16 cellular contexts compared by ENCODE assay signal in the genomic region with DNA sequence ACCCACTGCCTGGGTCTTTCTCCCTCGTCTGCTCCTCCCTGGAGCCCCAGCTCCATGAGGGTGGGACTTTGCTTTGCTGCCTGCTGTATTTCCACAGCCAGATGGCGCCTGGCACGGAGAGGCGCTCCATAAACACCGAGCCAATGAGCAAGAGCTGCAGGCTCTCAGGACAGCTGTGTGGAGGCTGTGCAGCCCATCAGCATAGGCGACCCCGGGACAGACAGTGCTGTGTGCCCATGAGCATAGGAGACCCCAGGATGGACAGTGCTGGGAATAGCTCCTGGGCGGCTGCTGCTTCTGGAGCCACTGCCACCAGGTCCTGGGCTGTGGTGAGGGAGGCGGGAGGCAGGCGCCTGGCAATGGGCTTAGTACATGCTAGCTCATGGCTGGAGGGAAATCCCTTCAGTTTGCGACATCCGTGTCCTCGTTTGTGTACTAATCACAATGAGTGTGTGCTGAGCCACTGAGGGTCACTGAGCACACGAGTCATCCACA. TPM values are rescaled to one million over a fixed set of nuclear protein-coding genes. Genes with fewer than 3 reads are reported as not detected.
DNase-seq lines count a peak whose midpoint lies in the region; ATAC-seq and TF ChIP-seq lines count a peak whose summit lies in the region.
"Had no signal": no experiment of that assay in that cellular context is flagged by ENCODE, and none has a peak within 500 bp of the region (broad histone marks: within the 10 kb centered on the region; RNA-seq: fewer than 3 reads in every experiment).

No MANE protein-coding gene starts in this region.

- no peak overlapping the region for H3K23ac ChIP-seq in IMR-90 (ENCODE audit: low read depth, low read length)
- no peak overlapping the region for H3K23ac ChIP-seq in mesendoderm (ENCODE audit: low read length)

- H3K4me2 ChIP-seq in IMR-90 (ENCODE audit: low read depth, low read length) (no peak overlapping the region), mesendoderm (ENCODE audit: low read length) (no peak overlapping the region), smooth muscle cell (no peak overlapping the region)

- intact Hi-C loops in IMR-90 (cut with micrococcal nuclease) (no loop called here), dorsolateral prefrontal cortex (cut with DNase I) (loop anchor here in 1 of 2 donors (2.0 kb wide), 1 partner anchor 71 kb away; no protein-coding TSS in a partner anchor)

- H2AFZ ChIP-seq in IMR-90 (replicated peaks; ENCODE audit: low read length, poor library complexity): no peak overlapping the region
- no peak overlapping the region for H2AFZ ChIP-seq in smooth muscle cell (ENCODE audit: low read depth)

- H3K9me1 ChIP-seq in IMR-90 (ENCODE audit: insufficient read depth, low read length): no peaks in the 10 kb centered on the region; the same call in 1 of the 2 replicates

- H2AK9ac ChIP-seq in IMR-90 (replicated peaks; ENCODE audit: low read depth, low read length, poor library complexity): no peak overlapping the region

- H3K9ac ChIP-seq in IMR-90 (ENCODE audit: low read depth, low read length) (no peak overlapping the region), mesendoderm (ENCODE audit: low read length) (no peak overlapping the region), smooth muscle cell (ENCODE audit: low read depth) (no peak overlapping the region)

- no peak overlapping the region for H4K91ac ChIP-seq in IMR-90 (ENCODE audit: insufficient read depth, low read depth, low read length)

- H3K4me1 ChIP-seq in IMR-90 (ENCODE audit: control insufficient read depth, insufficient read depth, low read length) (no peaks in the 10 kb centered on the region), mesendoderm (ENCODE audit: control insufficient read depth, low read depth, low read length) (no peaks in the 10 kb centered on the region), smooth muscle cell (ENCODE audit: low read depth) (no peaks in the 10 kb centered on the region)

- H4K20me1 ChIP-seq in IMR-90 (ENCODE audit: insufficient read depth, low read length): no peaks in the 10 kb centered on the region
- H4K20me1 ChIP-seq in smooth muscle cell (ENCODE audit: low read depth): no peaks in the 10 kb centered on the region

- no peaks in the 10 kb centered on the region for H3K9me3 ChIP-seq in IMR-90 (ENCODE audit: control insufficient read depth, insufficient read depth, low read length)
- H3K9me3 ChIP-seq in smooth muscle cell (replicated peaks; ENCODE audit: low read depth): no peaks in the 10 kb centered on the region

- CTCF ChIA-PET in IMR-90 (lab: Yijun Ruan, JAX): interaction anchor here (0.5 to 1.1 kb wide), 2 partner anchors 18 to 30 kb away, joined by 3 read pairs; a partner anchor contains a TSS

- no peak overlapping the region for H3K27ac ChIP-seq in IMR-90 (ENCODE audit: insufficient read depth, low read length)
- peak overlapping the region in 44 of 59 donors; percentile 8 to 87 (median 60) for H3K27ac ChIP-seq in dorsolateral prefrontal cortex
- no peak overlapping the region for H3K27ac ChIP-seq in mesendoderm (ENCODE audit: low read depth, low read length)
- no peak overlapping the region for H3K27ac ChIP-seq in smooth muscle cell (ENCODE audit: low read depth)

- no peak for TF ChIP-seq POLR2A in IMR-90 (IDR thresholded peaks at IDR 0.05; ENCODE audit: low read depth, low read length)

- in situ Hi-C loops in IMR-90 (cut with MboI; ENCODE audit: low sequenced_read_pairs): no loop called here

- H3F3A ChIP-seq in smooth muscle cell (ENCODE audit: low read depth): no peaks in the 10 kb centered on the region

- H2BK20ac ChIP-seq in IMR-90 (ENCODE audit: low read depth, low read length): no peak overlapping the region

- TF ChIP-seq CTCF in IMR-90 (conservative IDR thresholded peaks at IDR 0.05; ENCODE audit: low read depth, low read length) (no peak), dorsolateral prefrontal cortex (IDR thresholded peaks at IDR 0.05 in 54 of 56, conservative IDR thresholded peaks at IDR 0.05 in 2 of 56; ENCODE audit: low read depth in 1 of 56, partially characterized antibody in 56 of 56) (peak in 44 of 56 donors; percentile 8 to 67 (median 40)), smooth muscle cell (IDR thresholded peaks at IDR 0.05; ENCODE audit: borderline replicate concordance, insufficient read depth, poor library complexity, severe bottlenecking) (no peak)

- H2AK5ac ChIP-seq in IMR-90 (ENCODE audit: low read depth, low read length) (no peak overlapping the region), mesendoderm (ENCODE audit: low read length) (no peak overlapping the region)

- no peak for TF ChIP-seq RAD21 in IMR-90 (IDR thresholded peaks at IDR 0.05; ENCODE audit: low read length)

- H3K4ac ChIP-seq in IMR-90 (ENCODE audit: low read depth, low read length): no peak overlapping the region
- no peak overlapping the region for H3K4ac ChIP-seq in mesendoderm (ENCODE audit: low read depth, low read length)

- no peak overlapping the region for H3K56ac ChIP-seq in IMR-90 (ENCODE audit: extremely low read depth, insufficient read depth, low read length)
- H3K56ac ChIP-seq in mesendoderm (ENCODE audit: low read length): no peak overlapping the region

- no peak overlapping the region for H3K18ac ChIP-seq in IMR-90 (ENCODE audit: low read depth, low read length)
- H3K18ac ChIP-seq in mesendoderm (ENCODE audit: low read length): no peak overlapping the region

- H4K8ac ChIP-seq in IMR-90 (ENCODE audit: low read depth in 2 of 2, low read length in 2 of 2) (no peak overlapping the region), mesendoderm (ENCODE audit: low read depth, low read length) (no peak overlapping the region)

- no peak overlapping the region for H2BK15ac ChIP-seq in IMR-90 (ENCODE audit: low read depth, low read length)
- no peak overlapping the region for H2BK15ac ChIP-seq in mesendoderm (replicated peaks; ENCODE audit: low read depth)

- dilution Hi-C loops in IMR-90 (cut with HindIII; ENCODE audit: low sequenced_read_pairs, unreplicated experiment): no loop called here

- H3K36me3 ChIP-seq in IMR-90 (ENCODE audit: control insufficient read depth, insufficient read depth, low read length) (peaks cover 57% of the 10 kb centered on the region), mesendoderm (ENCODE audit: control insufficient read depth, insufficient read depth, low read length) (peaks cover 5% of the 10 kb centered on the region), smooth muscle cell (ENCODE audit: low read depth) (no peaks in the 10 kb centered on the region)

- no peaks in the 10 kb centered on the region for H3K79me2 ChIP-seq in mesendoderm (ENCODE audit: control insufficient read depth, insufficient read depth, low read length)
- H3K79me2 ChIP-seq in smooth muscle cell (ENCODE audit: low read depth): no peaks in the 10 kb centered on the region

- WGBS in IMR-90 (ENCODE audit: extremely low coverage in 2 of 2, insufficient read length in 1 of 2), 2 experiments: 82% methylated on average over 7 of the region's 14 CpGs; no CpG with 5 or more reads in 1 of the 2 experiments
- no CpG with 5 or more reads among the region's 14 CpGs for WGBS in mesendoderm (ENCODE audit: extremely low coverage, insufficient coverage, low lambda C conversion rate)
- 89% methylated on average over 14 of the region's 14 CpGs for WGBS in smooth muscle cell (ENCODE audit: low lambda C conversion rate)

- H3K14ac ChIP-seq in IMR-90 (replicated peaks; ENCODE audit: low read depth, low read length): no peak overlapping the region

- POLR2A ChIA-PET in IMR-90 (lab: Charles Lee; ENCODE audit: unreplicated experiment): no interaction called here

- no TSS peak for BruUV-seq in IMR-90 (replicated peaks; lab: Mats Ljungman, UMichigan)

- H3K4me3 ChIP-seq in IMR-90 (ENCODE audit: insufficient read depth, low read depth, low read length): no peak overlapping the region
- H3K4me3 ChIP-seq in dorsolateral prefrontal cortex: no peak overlapping the region
- no peak overlapping the region for H3K4me3 ChIP-seq in mesendoderm (ENCODE audit: low read length)
- H3K4me3 ChIP-seq in smooth muscle cell: no peak overlapping the region

- H4K5ac ChIP-seq in IMR-90 (ENCODE audit: low read depth, low read length) (no peak overlapping the region), mesendoderm (ENCODE audit: low read length) (no peak overlapping the region)

- H3K79me1 ChIP-seq in IMR-90 (ENCODE audit: low read depth in 1 of 2, low read length in 2 of 2): no peaks in the 10 kb centered on the region
- H3K79me1 ChIP-seq in mesendoderm (ENCODE audit: low read length): no peaks in the 10 kb centered on the region

- H2BK120ac ChIP-seq in IMR-90 (ENCODE audit: low read depth, low read length): no peak overlapping the region
- no peak overlapping the region for H2BK120ac ChIP-seq in mesendoderm (ENCODE audit: low read depth, low read length)

- no peaks in the 10 kb centered on the region for H3K27me3 ChIP-seq in IMR-90 (ENCODE audit: control insufficient read depth, insufficient read depth, low read length)
- no peaks in the 10 kb centered on the region for H3K27me3 ChIP-seq in dorsolateral prefrontal cortex
- H3K27me3 ChIP-seq in mesendoderm (ENCODE audit: insufficient read depth, low read length, poor library complexity): no peaks in the 10 kb centered on the region
- H3K27me3 ChIP-seq in smooth muscle cell (ENCODE audit: low read depth): no peaks in the 10 kb centered on the region

- DNase-seq in Ammon's horn (ENCODE audit: low spot score) (peak; percentile 79), IMR-90 (peak; percentile 42), dorsolateral prefrontal cortex (peak in 7 of 10 donors; percentile 46 to 71 (median 57)), mesendoderm (peak; percentile 53), SHP77 (lab: John Stamatoyannopoulos, UW) (no peak), T-helper 9 cell (no peak), smooth muscle cell (lab: John Stamatoyannopoulos, UW; ENCODE audit: unreplicated experiment) (no peak)
- DNase-seq: activated CD4-positive, alpha-beta T cell treated with anti-CD3 and anti-CD28 coated beads, Interleukin-2, amount 50 U/mL, for 4 hours; activated T-cell treated with anti-CD3 and anti-CD28 coated beads, Interleukin-2, amount 50 U/mL, for 72 hours; cortex of kidney; Karpas-422; NCI-H2029; NCI-H774; nephron progenitor cell; stimulated activated naive CD4-positive, alpha-beta T cell had no signal

- ATAC-seq in IMR-90 (ENCODE audit: low read depth): no peak; the same call in 1 of the 2 replicates
- no peak for ATAC-seq in GM18873 (IDR thresholded peaks at IDR 0.05; ENCODE audit: low FRiP score, unreplicated experiment)
- ATAC-seq: activated T-cell treated with anti-CD3 and anti-CD28 coated beads, Interleukin-2, amount 50 U/mL, for 72 hours had no signal

- H2BK5ac ChIP-seq in IMR-90 (ENCODE audit: low read depth, low read length, poor library complexity, severe bottlenecking) (no peak overlapping the region), mesendoderm (ENCODE audit: low read length) (no peak overlapping the region)

RNA-seq across cellular contexts. Expression of a gene that starts 29.2 kb away (rescaled TPM):
- total RNA-seq in IMR-90 (2012; rRNA removed): 14.3 and 20.0 TPM in 2 replicates
- 17.5 and 17.9 TPM in 2 replicates for polyA plus RNA-seq in IMR-90 (2012; rRNA removed)
- polyA plus RNA-seq in IMR-90 (2012; cell fraction: cytosol; rRNA removed): 5.9 and 7.6 TPM in 2 replicates
- 17.7 and 21.7 TPM in 2 replicates for polyA plus RNA-seq in IMR-90 (2012; cell fraction: nucleus; rRNA removed; ENCODE audit: low replicate concordance)
- 10 to 100 TPM; 37.8 to 83.4 (median 59.1) TPM for total RNA-seq in dorsolateral prefrontal cortex
- polyA plus RNA-seq in mesendoderm (2013, experiment 1 of 2): 15.6 TPM
- polyA plus RNA-seq in mesendoderm (2013, experiment 2 of 2): 14.2 TPM
- 12.6 and 16.8 TPM in 2 replicates for total RNA-seq in smooth muscle cell
- polyA plus RNA-seq in smooth muscle cell: 25.4 and 30.9 TPM in 2 replicates

RNA-seq across cellular contexts. Expression of a gene that starts 29.4 kb away (rescaled TPM):
- total RNA-seq in IMR-90 (2012; rRNA removed) (6.7 and 7.3 TPM in 2 replicates), dorsolateral prefrontal cortex (10 to 100 TPM in 117 of 120 experiments, 1 to 10 TPM in 3; 6.3 to 27.1 (median 16.6) TPM), smooth muscle cell (3.3 and 15.6 TPM in 2 replicates)
- polyA plus RNA-seq in IMR-90 (2012; rRNA removed) (6.5 and 8.2 TPM in 2 replicates), smooth muscle cell (4.5 and 5.7 TPM in 2 replicates)
- polyA plus RNA-seq in IMR-90 (2012; cell fraction: cytosol; rRNA removed): 4.6 and 5.5 TPM in 2 replicates
- polyA plus RNA-seq in IMR-90 (2012; cell fraction: nucleus; rRNA removed; ENCODE audit: low replicate concordance): 19.8 and 20.2 TPM in 2 replicates
- 5.4 TPM for polyA plus RNA-seq in mesendoderm (2013, experiment 1 of 2)
- 5.9 TPM for polyA plus RNA-seq in mesendoderm (2013, experiment 2 of 2)

RNA-seq across cellular contexts. Expression of a gene that starts 31.6 kb away (rescaled TPM):
- total RNA-seq in IMR-90 (2012; rRNA removed): 15.2 and 23.1 TPM in 2 replicates
- 19.2 and 19.7 TPM in 2 replicates for polyA plus RNA-seq in IMR-90 (2012; rRNA removed)
- 18.0 and 18.8 TPM in 2 replicates for polyA plus RNA-seq in IMR-90 (2012; cell fraction: cytosol; rRNA removed)
- 28.6 and 36.5 TPM in 2 replicates for polyA plus RNA-seq in IMR-90 (2012; cell fraction: nucleus; rRNA removed; ENCODE audit: low replicate concordance)
- total RNA-seq in dorsolateral prefrontal cortex: 10 to 100 TPM; 39.4 to 80.6 (median 62.9) TPM
- polyA plus RNA-seq in mesendoderm (2013, experiment 1 of 2): 29.4 TPM
- 27.1 TPM for polyA plus RNA-seq in mesendoderm (2013, experiment 2 of 2)
- total RNA-seq in smooth muscle cell: 24.9 and 31.6 TPM in 2 replicates
- 37.3 and 38.0 TPM in 2 replicates for polyA plus RNA-seq in smooth muscle cell

RNA-seq across cellular contexts. Expression of a gene that starts 55.3 kb away (rescaled TPM):
- total RNA-seq in IMR-90 (2012; rRNA removed) (0.90 and 1.9 TPM in 2 replicates), dorsolateral prefrontal cortex (10 to 100 TPM in 6 of 120 experiments, 1 to 10 TPM in 110, not detected in 4; 1.5 to 12.6 (median 5.2) TPM), smooth muscle cell (1.3 and 5.3 TPM in 2 replicates)
- polyA plus RNA-seq in IMR-90 (2012; rRNA removed) (3.4 and 7.6 TPM in 2 replicates), smooth muscle cell (14.9 and 15.2 TPM in 2 replicates)
- 2.4 and 11.2 TPM in 2 replicates for polyA plus RNA-seq in IMR-90 (2012; cell fraction: cytosol; rRNA removed)
- 1.2 and 5.9 TPM in 2 replicates for polyA plus RNA-seq in IMR-90 (2012; cell fraction: nucleus; rRNA removed; ENCODE audit: low replicate concordance)
- 2.0 TPM for polyA plus RNA-seq in mesendoderm (2013, experiment 1 of 2)
- 2.0 TPM for polyA plus RNA-seq in mesendoderm (2013, experiment 2 of 2)

Comparison
In these comparisons a context has a peak if more than half of its experiments do, and no peak if none do; other contexts are left out.
1. DNase-seq: peak in Ammon's horn (single experiment), IMR-90 (single experiment), dorsolateral prefrontal cortex (7 of 10) and mesendoderm (single experiment); none in SHP77 (0 of 2), T-helper 9 cell (single experiment) and smooth muscle cell (single experiment).
2. H3K27ac ChIP-seq: peak in dorsolateral prefrontal cortex (44 of 59); none in IMR-90 (single experiment), mesendoderm (single experiment) and smooth muscle cell (single experiment).
3. CTCF ChIP-seq: peak in dorsolateral prefrontal cortex (44 of 56); none in IMR-90 (single experiment) and smooth muscle cell (single experiment).